9 cellular contexts compared by ENCODE assay signal in the genomic region with DNA sequence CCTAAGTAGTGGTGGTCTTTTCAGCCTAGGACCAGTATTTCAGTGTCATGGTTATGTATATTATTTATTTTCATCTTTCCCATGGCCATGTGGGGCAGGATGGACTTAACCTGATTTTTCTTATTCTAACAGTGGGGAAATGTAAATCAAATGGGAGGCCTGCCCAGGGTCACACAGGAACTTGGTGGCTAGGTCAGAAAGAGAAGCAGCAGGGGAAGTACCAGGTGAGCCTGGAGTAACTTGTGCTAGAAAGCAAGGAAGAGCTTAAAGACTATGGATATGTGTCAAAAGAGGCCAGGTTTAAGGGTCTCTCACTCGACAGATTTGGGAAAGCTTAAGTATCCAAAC. TPM values are rescaled to one million over a fixed set of nuclear protein-coding genes. Genes with fewer than 3 reads are reported as not detected.
A peak's percentile ranks its signal among the peaks of the same experiment; 100 is the strongest.
DNase-seq lines count a peak whose midpoint lies in the region; TF ChIP-seq lines count a peak whose summit lies in the region.
"Had no signal": no experiment of that assay in that cellular context is flagged by ENCODE, and none has a peak within 500 bp of the region (broad histone marks: within the 10 kb centered on the region; RNA-seq: fewer than 3 reads in every experiment).

No MANE protein-coding gene starts in this region.

- no peaks in the 10 kb centered on the region for H3K79me2 ChIP-seq in mammary epithelial cell (ENCODE audit: insufficient read depth, low read length)

- dilution Hi-C loops in mammary epithelial cell (cut with HindIII; ENCODE audit: low sequenced_read_pairs): no loop called here

- peaks cover 58% of the 10 kb centered on the region for H3K36me3 Mint-ChIP-seq in nephron (ENCODE audit: low read depth)

- H3K4me1 ChIP-seq in HUES64 (ENCODE audit: insufficient read depth, low read length): peaks cover 12% of the 10 kb centered on the region
- peaks cover 23% of the 10 kb centered on the region for H3K4me1 ChIP-seq in mammary epithelial cell (ENCODE audit: insufficient read depth, low read length)

- H3K27ac Mint-ChIP-seq in nephron: peak overlapping the region in 2 of 3 experiments; percentile 91 to 94

- H2AFZ ChIP-seq in mammary epithelial cell (ENCODE audit: low read depth, low read length): peak overlapping the region; percentile 95

- H3K9me3 ChIP-seq in HUES64 (ENCODE audit: insufficient read depth, low read depth, low read length): peaks cover 38% of the 10 kb centered on the region
- peaks cover 14% of the 10 kb centered on the region for H3K9me3 ChIP-seq in mammary epithelial cell (replicated peaks; ENCODE audit: insufficient read depth, low read length)
- H3K9me3 ChIP-seq in WERI-Rb-1 (ENCODE audit: severe bottlenecking): peaks cover 21% of the 10 kb centered on the region

- no peaks in the 10 kb centered on the region for H4K20me1 ChIP-seq in mammary epithelial cell (ENCODE audit: insufficient read depth, low read length)

- intact Hi-C loops in mammary epithelial cell (cut with micrococcal nuclease): loop anchor here (2.0 kb wide), 1 partner anchor 58 kb away; a partner anchor contains a TSS

- CTCF ChIA-PET in mammary epithelial cell (lab: Charles Lee; ENCODE audit: low non-redundant PET): no interaction called here

- peak overlapping the region; percentile 84 for H3K4me2 ChIP-seq in mammary epithelial cell (ENCODE audit: insufficient read depth, low read depth, low read length)

- peak overlapping the region; percentile 88 to 92 (median 91) for H3K4me3 Mint-ChIP-seq in nephron

- peak overlapping the region; percentile 80 for H3K9ac ChIP-seq in HUES64 (ENCODE audit: low read depth, low read length)
- H3K9ac ChIP-seq in mammary epithelial cell (ENCODE audit: insufficient read depth, low read length): no peak overlapping the region

- no TSS peak for BruUV-seq in mammary epithelial cell (replicated peaks; lab: Mats Ljungman, UMichigan)

- H3K36me3 ChIP-seq in HUES64 (ENCODE audit: insufficient read depth, low read length) (peaks cover 37% of the 10 kb centered on the region), mammary epithelial cell (ENCODE audit: insufficient read depth, low read length) (no peaks in the 10 kb centered on the region), WERI-Rb-1 (peaks cover 37% of the 10 kb centered on the region)

- TF ChIP-seq CTCF in mammary epithelial cell (conservative IDR thresholded peaks at IDR 0.05 in 1 of 2, IDR thresholded peaks at IDR 0.05 in 1 of 2; ENCODE audit: extremely low read depth in 1 of 2, insufficient read depth in 1 of 2, low read depth in 1 of 2, low read length in 2 of 2): no peak
- TF ChIP-seq CTCF in nephron (IDR thresholded peaks at IDR 0.05; ENCODE audit: unreplicated experiment in 3 of 3): no peak
- TF ChIP-seq CTCF in WERI-Rb-1 (IDR thresholded peaks at IDR 0.05; ENCODE audit: low read depth, low read length): no peak

- WGBS in HUES64: 45% methylated on average over 1 of the region's 1 CpG
- 100% methylated on average over 1 of the region's 1 CpG for WGBS in mammary epithelial cell (ENCODE audit: low coverage, missing lambda C conversion rate)

- H3K9me3 Mint-ChIP-seq in nephron: peaks cover 56% of the 10 kb centered on the region

- DNase-seq in mammary epithelial cell: no peak
- DNase-seq in dermis blood vessel endothelial cell: no peak
- DNase-seq in WERI-Rb-1: no peak
- DNase-seq in stimulated activated CD4-positive, alpha-beta T cell treated with anti-CD3 and anti-CD28 coated beads, Interleukin-4, amount 100 ng/mL, for 24 hours: no peak
- DNase-seq in foreskin melanocyte: no peak
- DNase-seq: RPMI8226 had no signal

- no peak overlapping the region; the same call in 1 of the 2 replicates for H3K27ac ChIP-seq in HUES64 (ENCODE audit: low read depth, low read length)
- peak overlapping the region; percentile 65 for H3K27ac ChIP-seq in mammary epithelial cell (ENCODE audit: insufficient read depth, low read depth, low read length)
- no peak overlapping the region for H3K27ac ChIP-seq in WERI-Rb-1

- H3K4me3 ChIP-seq in GM08714 (ENCODE audit: low read length): peak overlapping the region; percentile 71; the same call in 1 of the 2 replicates
- H3K4me3 ChIP-seq in HUES64 (ENCODE audit: low read length): peak overlapping the region; percentile 82
- peak overlapping the region; percentile 54 to 91 (median 60) for H3K4me3 ChIP-seq in mammary epithelial cell (replicated peaks in 1 of 3; ENCODE audit: insufficient read depth in 1 of 3, low read depth in 2 of 3, low read length in 3 of 3)
- H3K4me3 ChIP-seq in WERI-Rb-1 (ENCODE audit: low read depth, low read length): no peak overlapping the region; the same call in 1 of the 2 replicates

- H3K27me3 ChIP-seq in HUES64 (ENCODE audit: insufficient read depth, low read length): no peaks in the 10 kb centered on the region
- no peaks in the 10 kb centered on the region for H3K27me3 ChIP-seq in mammary epithelial cell (ENCODE audit: insufficient read depth, low read length)
- no peaks in the 10 kb centered on the region for H3K27me3 ChIP-seq in WERI-Rb-1 (ENCODE audit: insufficient read depth, low read depth, severe bottlenecking)

- peaks cover 19% of the 10 kb centered on the region for H3K4me1 Mint-ChIP-seq in nephron

- no peaks in the 10 kb centered on the region for H3K27me3 Mint-ChIP-seq in nephron (ENCODE audit: low read depth)

- in situ Hi-C loops in mammary epithelial cell (cut with MboI; ENCODE audit: low sequenced_read_pairs in 2 of 2): no loop called here

RNA-seq across cellular contexts. Expression of a gene that starts 0.9 kb away (rescaled TPM):
- 6.4 TPM for polyA plus RNA-seq in HUES64 (2013, experiment 1 of 2)
- 6.7 TPM for polyA plus RNA-seq in HUES64 (2013, experiment 2 of 2)
- 10 to 100 TPM in 1 of 2 donors, 1 to 10 TPM in 1; 6.7 to 10.1 TPM for total RNA-seq in mammary epithelial cell
- 2.9 TPM for polyA plus RNA-seq in mammary epithelial cell
- not detected for polyA minus RNA-seq in mammary epithelial cell
- total RNA-seq in dermis blood vessel endothelial cell: 1.2 and 2.0 TPM in 2 replicates

RNA-seq across cellular contexts. Expression of a gene that starts 25.9 kb away (rescaled TPM):
- 3.5 TPM for polyA plus RNA-seq in HUES64 (2013, experiment 1 of 2)
- polyA plus RNA-seq in HUES64 (2013, experiment 2 of 2): 3.4 TPM
- 1 to 10 TPM; 3.5 to 4.3 TPM for total RNA-seq in mammary epithelial cell
- 2.1 TPM for polyA plus RNA-seq in mammary epithelial cell
- polyA minus RNA-seq in mammary epithelial cell: not detected
- total RNA-seq in dermis blood vessel endothelial cell: 2.1 and 4.1 TPM in 2 replicates

RNA-seq across cellular contexts. Expression of a gene that starts 57.4 kb away (rescaled TPM):
- 7.2 TPM for polyA plus RNA-seq in HUES64 (2013, experiment 1 of 2)
- 6.8 TPM for polyA plus RNA-seq in HUES64 (2013, experiment 2 of 2)
- 10 to 100 TPM in 1 of 2 donors, 1 to 10 TPM in 1; 7.2 to 14.7 TPM for total RNA-seq in mammary epithelial cell
- 10.1 TPM for polyA plus RNA-seq in mammary epithelial cell
- polyA minus RNA-seq in mammary epithelial cell: 22.4 TPM
- total RNA-seq in dermis blood vessel endothelial cell: 6.7 and 11.9 TPM in 2 replicates
